8 cellular contexts compared by ENCODE assay signal in genomic region chr12:98998697-98999299, GRCh38.
A peak's percentile ranks its signal among the peaks of the same experiment; 100 is the strongest.
DNase-seq lines count a peak whose midpoint lies in the region; ATAC-seq and TF ChIP-seq lines count a peak whose summit lies in the region.

No MANE protein-coding gene starts in this region.

- no peaks in the 10 kb centered on the region for H3K36me3 ChIP-seq in DOHH2 (ENCODE audit: control insufficient read depth, low read length)

- peaks cover 2% of the 10 kb centered on the region for H3K4me1 Mint-ChIP-seq in mesothelial cell of epicardium

- H3K79me2 ChIP-seq in DOHH2 (ENCODE audit: control insufficient read depth, low read length), result no peaks in the 10 kb centered on the region

- no peaks in the 10 kb centered on the region for H3K36me3 Mint-ChIP-seq in mesothelial cell of epicardium

- no peak overlapping the region for H3K27ac ChIP-seq in DOHH2 (ENCODE audit: low read depth, low read length)

- H3K4me1 ChIP-seq in DOHH2 (ENCODE audit: control insufficient read depth, low read length), result no peaks in the 10 kb centered on the region

- H3F3A ChIP-seq in DOHH2 (ENCODE audit: control insufficient read depth, insufficient read depth), result no peaks in the 10 kb centered on the region

- H3K27me3 ChIP-seq in DOHH2 (ENCODE audit: control insufficient read depth, low read length), result no peaks in the 10 kb centered on the region

- peaks cover 11% of the 10 kb centered on the region for H3K27me3 Mint-ChIP-seq in mesothelial cell of epicardium (ENCODE audit: low read depth)

- no peaks in the 10 kb centered on the region for H3K9me3 Mint-ChIP-seq in mesothelial cell of epicardium

- ATAC-seq in GM19467 (IDR thresholded peaks at IDR 0.05; ENCODE audit: unreplicated experiment) (peak; percentile 83), HG03457 (IDR thresholded peaks at IDR 0.05; ENCODE audit: unreplicated experiment) (peak; percentile 79)

- DNase-seq in NCI-H774 (lab: John Stamatoyannopoulos, UW), result peak; percentile 54
- peak; percentile 65 for DNase-seq in dermis blood vessel endothelial cell
- no peak for DNase-seq in mesothelial cell of epicardium (ENCODE audit: low spot score in 2 of 2, unreplicated experiment in 2 of 2)
- DNase-seq in stimulated activated CD8-positive, alpha-beta memory T cell treated with anti-CD3 and anti-CD28 coated beads, Interleukin-4, amount 100 ng/mL, for 48 hours, result no peak
- no peak for DNase-seq in stimulated activated CD4-positive, alpha-beta T cell treated with anti-CD3 and anti-CD28 coated beads, Interleukin-4, amount 100 ng/mL, for 4 hours

- no peaks in the 10 kb centered on the region for H3K9me3 ChIP-seq in DOHH2 (ENCODE audit: control insufficient read depth, insufficient read depth, low read length)

- no peak overlapping the region for H3K4me2 ChIP-seq in DOHH2 (ENCODE audit: low read length)

- H3K27ac Mint-ChIP-seq in mesothelial cell of epicardium, result no peak overlapping the region

- H4K20me1 ChIP-seq in DOHH2 (ENCODE audit: control insufficient read depth, insufficient read depth, low read depth, low read length), result no peaks in the 10 kb centered on the region

- H3K4me3 Mint-ChIP-seq in mesothelial cell of epicardium, result no peak overlapping the region

- TF ChIP-seq CTCF in DOHH2 (IDR thresholded peaks at IDR 0.05; ENCODE audit: low read depth, low read length, poor library complexity, severe bottlenecking), result peak; percentile 67
- peak; percentile 81 for TF ChIP-seq CTCF in mesothelial cell of epicardium (IDR thresholded peaks at IDR 0.05; ENCODE audit: unreplicated experiment)

- no peaks in the 10 kb centered on the region for H3K9me2 ChIP-seq in DOHH2 (replicated peaks; ENCODE audit: control insufficient read depth, low read length)

- no peak overlapping the region for H3K4me3 ChIP-seq in DOHH2 (ENCODE audit: low read length)

Comparison
In these comparisons a context has a peak if more than half of its experiments do, and no peak if none do; other contexts are left out.
1. DNase-seq: peak in NCI-H774 (single experiment) and dermis blood vessel endothelial cell (single experiment); none in mesothelial cell of epicardium (0 of 2), stimulated activated CD8-positive, alpha-beta memory T cell treated with anti-CD3 and anti-CD28 coated beads, Interleukin-4, amount 100 ng/mL, for 48 hours (single experiment) and stimulated activated CD4-positive, alpha-beta T cell treated with anti-CD3 and anti-CD28 coated beads, Interleukin-4, amount 100 ng/mL, for 4 hours (0 of 2).